ENCODE assay signal across 10 cellular contexts in the genomic region with DNA sequence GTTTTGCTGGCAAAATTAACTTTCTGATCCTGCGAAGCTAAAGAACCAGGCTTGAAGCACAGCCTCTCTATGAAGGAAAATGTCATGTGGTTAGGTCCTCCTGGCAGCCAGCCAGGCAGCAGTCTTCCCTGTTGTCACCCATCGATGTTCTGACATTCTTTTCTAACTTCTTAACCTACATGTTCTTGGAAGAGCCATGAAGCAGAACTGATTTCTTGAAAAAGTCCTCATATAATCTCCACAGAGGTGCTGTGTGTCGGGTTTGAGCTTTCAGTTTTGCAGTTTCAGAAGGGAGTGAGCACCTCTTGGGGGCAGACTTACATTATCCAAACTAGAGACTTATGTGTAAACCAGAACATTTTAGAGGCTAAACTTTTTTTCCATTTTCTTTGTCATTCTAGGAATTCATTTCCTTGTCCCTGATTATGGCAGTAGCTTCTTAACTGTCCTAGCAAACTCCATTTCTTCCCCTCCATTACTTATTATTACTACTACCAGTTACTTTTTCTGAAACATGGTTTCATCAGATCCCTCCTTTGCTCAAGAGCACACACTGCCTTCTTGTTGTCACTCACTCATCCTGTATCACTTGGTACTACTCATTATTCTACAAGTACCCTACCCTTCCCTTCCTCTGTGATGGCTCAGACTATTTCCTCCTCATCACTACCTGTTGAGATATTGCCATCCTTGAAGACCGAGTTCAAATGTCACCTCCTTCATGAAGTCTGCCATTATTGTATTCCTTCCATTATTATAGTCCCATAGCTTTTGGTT. TPM values are rescaled to one million over a fixed set of nuclear protein-coding genes. Genes with fewer than 3 reads are reported as not detected.
DNase-seq lines count a peak whose midpoint lies in the region; ATAC-seq lines count a peak whose summit lies in the region.
"Had no signal": no experiment of that assay in that cellular context is flagged by ENCODE, and none has a peak within 500 bp of the region (broad histone marks: within the 10 kb centered on the region; RNA-seq: fewer than 3 reads in every experiment).

No MANE protein-coding gene starts in this region.

- peak overlapping the region; percentile 61 for H3K4me3 Mint-ChIP-seq in activated CD8-positive, alpha-beta memory T cell treated with anti-CD3 and anti-CD28 coated beads, Interleukin-2, amount 10 ng/mL, durations not matched to agents 7 days and 5 days
- peak overlapping the region in 3 of 4 donors; percentile 61 to 90 (median 79) for H3K4me3 Mint-ChIP-seq in IgD-negative memory B cell
- H3K4me3 Mint-ChIP-seq in activated T-helper 2 cell treated with anti-CD3 and anti-CD28 coated beads, Interferon-gamma antibody, Interleukin-2, Interleukin-4, amounts not matched to agents 10 μg/mL and 5 μg/mL and 100 μg/mL, durations not matched to agents 14 hours and 24 hours and 36 hours (ENCODE audit: low read depth): peak overlapping the region; percentile 68
- peak overlapping the region; percentile 57 to 58 for H3K4me3 Mint-ChIP-seq in stimulated activated naive B cell treated with anti-CD40 and anti-IgM and Interleukin-4, amounts not matched to agents 10 μg/mL and 1 μg/mL and 100 μg/mL, for 72 hours
- H3K4me3 Mint-ChIP-seq: CD4-positive, alpha-beta T cell had no signal

- H3K9me3 Mint-ChIP-seq in activated CD8-positive, alpha-beta memory T cell treated with anti-CD3 and anti-CD28 coated beads, Interleukin-2, amount 10 ng/mL, durations not matched to agents 7 days and 5 days (ENCODE audit: low read depth): no peaks in the 10 kb centered on the region
- H3K9me3 Mint-ChIP-seq in IgD-negative memory B cell: no peaks in the 10 kb centered on the region
- no peaks in the 10 kb centered on the region for H3K9me3 Mint-ChIP-seq in activated T-helper 2 cell treated with anti-CD3 and anti-CD28 coated beads, Interferon-gamma antibody, Interleukin-2, Interleukin-4, amounts not matched to agents 10 μg/mL and 5 μg/mL and 100 μg/mL, durations not matched to agents 14 hours and 24 hours and 36 hours
- no peaks in the 10 kb centered on the region for H3K9me3 Mint-ChIP-seq in stimulated activated naive B cell treated with anti-CD40 and anti-IgM and Interleukin-4, amounts not matched to agents 10 μg/mL and 1 μg/mL and 100 μg/mL, for 72 hours
- H3K9me3 Mint-ChIP-seq: CD4-positive, alpha-beta T cell had no signal

- DNase-seq in activated CD8-positive, alpha-beta memory T cell treated with anti-CD3 and anti-CD28 coated beads, Interleukin-2, amount 10 ng/mL, durations not matched to agents 7 days and 5 days: peak; percentile 58
- DNase-seq in activated CD8-positive, alpha-beta memory T cell treated with anti-CD3 and anti-CD28 coated beads for 24 hours: no peak
- DNase-seq in activated T-helper 2 cell treated with anti-CD3 and anti-CD28 coated beads, Interferon-gamma antibody, Interleukin-2, Interleukin-4, amounts not matched to agents 10 μg/mL and 5 μg/mL and 100 μg/mL, durations not matched to agents 14 hours and 24 hours and 36 hours (ENCODE audit: low spot score): no peak
- no peak for DNase-seq in stimulated activated naive B cell treated with anti-CD40 and anti-IgM and Interleukin-4, amounts not matched to agents 10 μg/mL and 1 μg/mL and 100 μg/mL, for 72 hours
- no peak for DNase-seq in kidney tubule cell (ENCODE audit: low spot score)

- H3K27ac Mint-ChIP-seq in activated CD8-positive, alpha-beta memory T cell treated with anti-CD3 and anti-CD28 coated beads, Interleukin-2, amount 10 ng/mL, durations not matched to agents 7 days and 5 days: peak overlapping the region; percentile 88
- peak overlapping the region in 1 of 3 donors; percentile 11 for H3K27ac Mint-ChIP-seq in IgD-negative memory B cell
- peak overlapping the region; percentile 68 for H3K27ac Mint-ChIP-seq in activated T-helper 2 cell treated with anti-CD3 and anti-CD28 coated beads, Interferon-gamma antibody, Interleukin-2, Interleukin-4, amounts not matched to agents 10 μg/mL and 5 μg/mL and 100 μg/mL, durations not matched to agents 14 hours and 24 hours and 36 hours
- peak overlapping the region; percentile 27 for H3K27ac Mint-ChIP-seq in stimulated activated naive B cell treated with anti-CD40 and anti-IgM and Interleukin-4, amounts not matched to agents 10 μg/mL and 1 μg/mL and 100 μg/mL, for 72 hours
- H3K27ac Mint-ChIP-seq: CD4-positive, alpha-beta T cell had no signal

- intact Hi-C loops in activated T-helper 2 cell treated with anti-CD3 and anti-CD28 coated beads, Interferon-gamma antibody, Interleukin-2, Interleukin-4, amounts not matched to agents 10 μg/mL and 5 μg/mL and 100 μg/mL, durations not matched to agents 14 hours and 24 hours and 36 hours (cut with micrococcal nuclease): loop anchor here (1.0 to 2.0 kb wide), 3 partner anchors 8 to 31 kb away; partner anchors contain the start of gene DOK1

- H3K27me3 Mint-ChIP-seq in activated CD8-positive, alpha-beta memory T cell treated with anti-CD3 and anti-CD28 coated beads, Interleukin-2, amount 10 ng/mL, durations not matched to agents 7 days and 5 days: peaks cover 13% of the 10 kb centered on the region
- H3K27me3 Mint-ChIP-seq in IgD-negative memory B cell: peaks cover 2% of the 10 kb centered on the region
- peaks cover 8% of the 10 kb centered on the region for H3K27me3 Mint-ChIP-seq in activated T-helper 2 cell treated with anti-CD3 and anti-CD28 coated beads, Interferon-gamma antibody, Interleukin-2, Interleukin-4, amounts not matched to agents 10 μg/mL and 5 μg/mL and 100 μg/mL, durations not matched to agents 14 hours and 24 hours and 36 hours (ENCODE audit: low read depth)
- H3K27me3 Mint-ChIP-seq in stimulated activated naive B cell treated with anti-CD40 and anti-IgM and Interleukin-4, amounts not matched to agents 10 μg/mL and 1 μg/mL and 100 μg/mL, for 72 hours: peaks cover 10 to 11% of the 10 kb centered on the region in 2 donors

- peak; percentile 68 for ATAC-seq in activated CD8-positive, alpha-beta memory T cell treated with anti-CD3 and anti-CD28 coated beads, Interleukin-2, amount 10 ng/mL, durations not matched to agents 7 days and 5 days
- peak; percentile 65 to 74 for ATAC-seq in stimulated activated naive B cell treated with anti-CD40 and anti-IgM and Interleukin-4, amounts not matched to agents 10 μg/mL and 1 μg/mL and 100 μg/mL, for 72 hours (replicated peaks)
- ATAC-seq in GM21717 (IDR thresholded peaks at IDR 0.05; ENCODE audit: unreplicated experiment): no peak
- no peak for ATAC-seq in GM19455 (IDR thresholded peaks at IDR 0.05; ENCODE audit: unreplicated experiment)

- H3K36me3 Mint-ChIP-seq in activated CD8-positive, alpha-beta memory T cell treated with anti-CD3 and anti-CD28 coated beads, Interleukin-2, amount 10 ng/mL, durations not matched to agents 7 days and 5 days: no peaks in the 10 kb centered on the region
- H3K36me3 Mint-ChIP-seq in IgD-negative memory B cell: no peaks in the 10 kb centered on the region
- H3K36me3 Mint-ChIP-seq in activated T-helper 2 cell treated with anti-CD3 and anti-CD28 coated beads, Interferon-gamma antibody, Interleukin-2, Interleukin-4, amounts not matched to agents 10 μg/mL and 5 μg/mL and 100 μg/mL, durations not matched to agents 14 hours and 24 hours and 36 hours (ENCODE audit: low read depth): no peaks in the 10 kb centered on the region
- H3K36me3 Mint-ChIP-seq in stimulated activated naive B cell treated with anti-CD40 and anti-IgM and Interleukin-4, amounts not matched to agents 10 μg/mL and 1 μg/mL and 100 μg/mL, for 72 hours: no peaks in the 10 kb centered on the region

- CTCF ChIA-PET in activated CD8-positive, alpha-beta memory T cell treated with anti-CD3 and anti-CD28 coated beads, Interleukin-2, amount 10 ng/mL, durations not matched to agents 7 days and 5 days (lab: Charles Lee): interaction anchor here (0.7 to 10.6 kb wide), 26 partner anchors 9 to 336 kb away, joined by 3 to 124 read pairs (median 4); partner anchors contain the start of genes AUP1, C2orf81, CCDC142 and DOK1

- peaks cover 37% of the 10 kb centered on the region for H3K4me1 Mint-ChIP-seq in activated CD8-positive, alpha-beta memory T cell treated with anti-CD3 and anti-CD28 coated beads, Interleukin-2, amount 10 ng/mL, durations not matched to agents 7 days and 5 days
- peaks cover 0 to 12% (median 10%) of the 10 kb centered on the region in 3 donors for H3K4me1 Mint-ChIP-seq in IgD-negative memory B cell
- peaks cover 35% of the 10 kb centered on the region for H3K4me1 Mint-ChIP-seq in activated T-helper 2 cell treated with anti-CD3 and anti-CD28 coated beads, Interferon-gamma antibody, Interleukin-2, Interleukin-4, amounts not matched to agents 10 μg/mL and 5 μg/mL and 100 μg/mL, durations not matched to agents 14 hours and 24 hours and 36 hours (ENCODE audit: low read depth)
- peaks cover 19 to 35% of the 10 kb centered on the region in 2 donors for H3K4me1 Mint-ChIP-seq in stimulated activated naive B cell treated with anti-CD40 and anti-IgM and Interleukin-4, amounts not matched to agents 10 μg/mL and 1 μg/mL and 100 μg/mL, for 72 hours

RNA-seq across cellular contexts. Expression of gene DOK1, which starts 31.1 kb away (rescaled TPM):
- 10 to 100 TPM; 47.1 to 52.1 TPM for total RNA-seq in activated CD8-positive, alpha-beta memory T cell treated with anti-CD3 and anti-CD28 coated beads, Interleukin-2, amount 10 ng/mL, durations not matched to agents 7 days and 5 days
- 48.9 TPM for polyA plus RNA-seq in IgD-negative memory B cell
- total RNA-seq in activated T-helper 2 cell treated with anti-CD3 and anti-CD28 coated beads, Interferon-gamma antibody, Interleukin-2, Interleukin-4, amounts not matched to agents 10 μg/mL and 5 μg/mL and 100 μg/mL, durations not matched to agents 14 hours and 24 hours and 36 hours: 41.0 and 41.4 TPM in 2 replicates

RNA-seq across cellular contexts. Expression of gene LOXL3, which starts 31.9 kb away (rescaled TPM):
- total RNA-seq in activated CD8-positive, alpha-beta memory T cell treated with anti-CD3 and anti-CD28 coated beads, Interleukin-2, amount 10 ng/mL, durations not matched to agents 7 days and 5 days: 1 to 10 TPM in 1 of 2 experiments, under 1 TPM in 1; 0.76 to 1.8 TPM
- polyA plus RNA-seq in IgD-negative memory B cell: 0.74 TPM
- 1.7 and 2.1 TPM in 2 replicates for total RNA-seq in activated T-helper 2 cell treated with anti-CD3 and anti-CD28 coated beads, Interferon-gamma antibody, Interleukin-2, Interleukin-4, amounts not matched to agents 10 μg/mL and 5 μg/mL and 100 μg/mL, durations not matched to agents 14 hours and 24 hours and 36 hours

RNA-seq across cellular contexts. Expression of gene HTRA2, which starts 55.9 kb away (rescaled TPM):
- total RNA-seq in activated CD8-positive, alpha-beta memory T cell treated with anti-CD3 and anti-CD28 coated beads, Interleukin-2, amount 10 ng/mL, durations not matched to agents 7 days and 5 days: 10 to 100 TPM; 52.2 to 87.2 TPM
- 34.4 TPM for polyA plus RNA-seq in IgD-negative memory B cell
- 61.5 and 64.1 TPM in 2 replicates for total RNA-seq in activated T-helper 2 cell treated with anti-CD3 and anti-CD28 coated beads, Interferon-gamma antibody, Interleukin-2, Interleukin-4, amounts not matched to agents 10 μg/mL and 5 μg/mL and 100 μg/mL, durations not matched to agents 14 hours and 24 hours and 36 hours

RNA-seq across cellular contexts. Expression of gene AUP1, which starts 56.1 kb away (rescaled TPM):
- total RNA-seq in activated CD8-positive, alpha-beta memory T cell treated with anti-CD3 and anti-CD28 coated beads, Interleukin-2, amount 10 ng/mL, durations not matched to agents 7 days and 5 days: 100 to 1,000 TPM; 140 to 158 TPM
- polyA plus RNA-seq in IgD-negative memory B cell: 108 TPM
- 155 TPM in 2 replicates for total RNA-seq in activated T-helper 2 cell treated with anti-CD3 and anti-CD28 coated beads, Interferon-gamma antibody, Interleukin-2, Interleukin-4, amounts not matched to agents 10 μg/mL and 5 μg/mL and 100 μg/mL, durations not matched to agents 14 hours and 24 hours and 36 hours

RNA-seq across cellular contexts. Expression of gene DQX1, which starts 59.6 kb away (rescaled TPM):
- total RNA-seq in activated CD8-positive, alpha-beta memory T cell treated with anti-CD3 and anti-CD28 coated beads, Interleukin-2, amount 10 ng/mL, durations not matched to agents 7 days and 5 days: under 1 TPM; 0.38 to 0.94 TPM
- 0.70 TPM for polyA plus RNA-seq in IgD-negative memory B cell
- 0.39 and 0.94 TPM in 2 replicates for total RNA-seq in activated T-helper 2 cell treated with anti-CD3 and anti-CD28 coated beads, Interferon-gamma antibody, Interleukin-2, Interleukin-4, amounts not matched to agents 10 μg/mL and 5 μg/mL and 100 μg/mL, durations not matched to agents 14 hours and 24 hours and 36 hours
- total RNA-seq: kidney epithelial cell had no signal

Comparison
In these comparisons a context has a peak if more than half of its experiments do, and no peak if none do; other contexts are left out.
1. ATAC-seq: peak in activated CD8-positive, alpha-beta memory T cell treated with anti-CD3 and anti-CD28 coated beads, Interleukin-2, amount 10 ng/mL, durations not matched to agents 7 days and 5 days (single experiment) and stimulated activated naive B cell treated with anti-CD40 and anti-IgM and Interleukin-4, amounts not matched to agents 10 μg/mL and 1 μg/mL and 100 μg/mL, for 72 hours (2 of 2); none in GM21717 (single experiment) and GM19455 (single experiment).
2. Peak in every context shown above with its lines, with median percentiles within 50 percentile points of each other: H3K4me3 Mint-ChIP-seq.